15 cellular contexts compared by ENCODE assay signal in the genomic region with DNA sequence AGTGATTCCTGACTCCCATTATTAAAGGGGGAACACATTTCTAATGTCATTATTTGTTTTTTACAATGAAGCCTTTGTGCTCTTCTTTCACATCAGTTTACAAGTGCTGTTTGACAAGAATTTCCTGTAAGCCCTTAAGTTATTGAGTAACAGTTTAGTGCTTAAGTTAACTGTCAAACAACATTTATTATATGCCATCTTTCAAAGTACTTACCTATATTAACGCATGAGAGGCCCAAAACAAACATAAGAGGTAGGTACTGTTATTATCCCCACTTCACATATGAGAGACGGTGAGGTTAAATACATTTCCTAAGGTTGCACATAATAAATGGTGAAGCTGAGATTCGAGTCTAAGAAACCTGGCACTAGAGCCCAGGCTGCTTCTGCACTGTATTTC. TPM values are rescaled to one million over a fixed set of nuclear protein-coding genes. Genes with fewer than 3 reads are reported as not detected.
DNase-seq lines count a peak whose midpoint lies in the region; ATAC-seq and TF ChIP-seq lines count a peak whose summit lies in the region.
"Had no signal": no experiment of that assay in that cellular context is flagged by ENCODE, and none has a peak within 500 bp of the region (broad histone marks: within the 10 kb centered on the region; RNA-seq: fewer than 3 reads in every experiment).

No MANE protein-coding gene starts in this region.

- intact Hi-C loops in Calu3 (cut with micrococcal nuclease; ENCODE audit: unreplicated experiment): no loop called here

- DNase-seq in NCI-H345 treated with DMSO at 0.1 percent for 48 hours (lab: John Stamatoyannopoulos, UW; ENCODE audit: unreplicated experiment): peak; percentile 0
- no peak for DNase-seq in NCI-H345 (lab: John Stamatoyannopoulos, UW)
- no peak for DNase-seq in Calu3
- no peak for DNase-seq in SK-N-MC (ENCODE audit: low read depth, low spot score)
- DNase-seq in mesothelial cell of epicardium (ENCODE audit: low spot score in 2 of 2, unreplicated experiment in 2 of 2): no peak
- DNase-seq in NCI-H526 (lab: John Stamatoyannopoulos, UW): no peak
- no peak for DNase-seq in WERI-Rb-1
- no peak for DNase-seq in upper lobe of left lung
- DNase-seq: C1 segment of cervical spinal cord, COR-L47, KBM-7, NCI-H1694, NCI-H524, PC-3 had no signal

- H3K27ac ChIP-seq in SK-N-MC (peak overlapping the region; percentile 72), WERI-Rb-1 (no peak overlapping the region), upper lobe of left lung (no peak overlapping the region)
- H3K27ac ChIP-seq: RWPE1 had no signal

- no peaks in the 10 kb centered on the region for H3K9me3 Mint-ChIP-seq in Calu3 (ENCODE audit: low read depth, unreplicated experiment)
- H3K9me3 Mint-ChIP-seq in mesothelial cell of epicardium: peaks cover 13% of the 10 kb centered on the region

- no peak for ATAC-seq in upper lobe of left lung (ENCODE audit: low FRiP score in 2 of 2)
- ATAC-seq: PC-3 had no signal

- no peaks in the 10 kb centered on the region for H3K9me3 ChIP-seq in SK-N-MC (ENCODE audit: low read depth, low read length)
- no peaks in the 10 kb centered on the region for H3K9me3 ChIP-seq in WERI-Rb-1 (ENCODE audit: severe bottlenecking)
- H3K9me3 ChIP-seq in upper lobe of left lung: no peaks in the 10 kb centered on the region

- TF ChIP-seq CTCF in Calu3 (IDR thresholded peaks at IDR 0.05; ENCODE audit: unreplicated experiment): no peak
- no peak for TF ChIP-seq CTCF in mesothelial cell of epicardium (IDR thresholded peaks at IDR 0.05; ENCODE audit: unreplicated experiment)
- TF ChIP-seq CTCF in WERI-Rb-1 (IDR thresholded peaks at IDR 0.05; ENCODE audit: low read depth, low read length): no peak
- no peak for TF ChIP-seq CTCF in upper lobe of left lung (IDR thresholded peaks at IDR 0.05)

- CTCF ChIA-PET in Calu3 (lab: Charles Lee): no interaction called here

- H3K36me3 ChIP-seq in SK-N-MC (ENCODE audit: insufficient read depth, low read length) (peaks cover 2% of the 10 kb centered on the region; the same call in 1 of the 2 replicates), WERI-Rb-1 (no peaks in the 10 kb centered on the region), upper lobe of left lung (no peaks in the 10 kb centered on the region)

- H3K27me3 ChIP-seq in WERI-Rb-1 (ENCODE audit: insufficient read depth, low read depth, severe bottlenecking): peaks cover 10% of the 10 kb centered on the region
- H3K27me3 ChIP-seq in upper lobe of left lung: no peaks in the 10 kb centered on the region

- BruUV-seq in Calu3 (replicated peaks; lab: Mats Ljungman, UMichigan): no TSS peak

- H3K9ac ChIP-seq in SK-N-MC (ENCODE audit: insufficient read length): no peak overlapping the region

- H3K4me3 Mint-ChIP-seq in Calu3 (ENCODE audit: low read depth, unreplicated experiment) (peak overlapping the region; percentile 60), mesothelial cell of epicardium (no peak overlapping the region)

- WGBS in upper lobe of left lung, 2 donors: 49 to 63% methylated on average over 3 of the region's 3 CpGs

- no peaks in the 10 kb centered on the region for H3K27me3 Mint-ChIP-seq in Calu3 (ENCODE audit: unreplicated experiment)
- no peaks in the 10 kb centered on the region for H3K27me3 Mint-ChIP-seq in mesothelial cell of epicardium (ENCODE audit: low read depth)

- H3K4me1 Mint-ChIP-seq in Calu3 (ENCODE audit: low read depth, unreplicated experiment): peaks cover 39% of the 10 kb centered on the region
- H3K4me1 Mint-ChIP-seq in mesothelial cell of epicardium: peaks cover 23% of the 10 kb centered on the region

- H3K36me3 Mint-ChIP-seq in Calu3 (ENCODE audit: insufficient read depth, unreplicated experiment): peaks cover 5% of the 10 kb centered on the region
- peaks cover 3% of the 10 kb centered on the region for H3K36me3 Mint-ChIP-seq in mesothelial cell of epicardium

- H3K4me1 ChIP-seq in upper lobe of left lung: no peaks in the 10 kb centered on the region

- no peak for TF ChIP-seq EP300 in upper lobe of left lung (IDR thresholded peaks at IDR 0.05)

- H3K27ac Mint-ChIP-seq in Calu3 (ENCODE audit: unreplicated experiment) (peak overlapping the region; percentile 52), mesothelial cell of epicardium (peak overlapping the region; percentile 47)

- no peak for TF ChIP-seq POLR2A in upper lobe of left lung (IDR thresholded peaks at IDR 0.05)

- H3K4me3 ChIP-seq in SK-N-MC (peak overlapping the region; percentile 45), WERI-Rb-1 (ENCODE audit: low read depth, low read length) (no peak overlapping the region), upper lobe of left lung (no peak overlapping the region)

RNA-seq across cellular contexts. Expression of gene MAGED1, which starts 56.0 kb away (rescaled TPM):
- total RNA-seq in Calu3 (2022) (107 and 109 TPM in 2 replicates), mesothelial cell of epicardium (354 to 374 TPM (median 363 TPM) in 3 replicates), upper lobe of left lung (10 to 100 TPM; 25.1 to 72.8 (median 65.7) TPM)
